In genomic region chr10:124686707-124687376, GRCh38 we compare ENCODE assay signal across 10 cellular contexts. TPM values are rescaled to one million over a fixed set of nuclear protein-coding genes. Genes with fewer than 3 reads are reported as not detected.
DNase-seq lines count a peak whose midpoint lies in the region; ATAC-seq and TF ChIP-seq lines count a peak whose summit lies in the region.
"Had no signal": no experiment of that assay in that cellular context is flagged by ENCODE, and none has a peak within 500 bp of the region (broad histone marks: within the 10 kb centered on the region; RNA-seq: fewer than 3 reads in every experiment).

No MANE protein-coding gene starts in this region.

- H3K36me3 ChIP-seq in duodenal mucosa (ENCODE audit: control insufficient read depth in 1 of 2, insufficient read depth in 2 of 2, low read length in 2 of 2) (peaks cover 11 to 40% of the 10 kb centered on the region in 2 donors), mucosa of rectum (ENCODE audit: control insufficient read depth in 2 of 2, insufficient read depth in 2 of 2, low read length in 2 of 2) (peaks cover 29 to 30% of the 10 kb centered on the region in 2 donors), tibial nerve (peaks cover 0 to 15% (median 0%) of the 10 kb centered on the region in 3 donors)

- no peak for TF ChIP-seq CTCF in tibial nerve (IDR thresholded peaks at IDR 0.05)

- H3K4me3 ChIP-seq in duodenal mucosa (ENCODE audit: low read depth in 1 of 2, low read length in 2 of 2) (no peak overlapping the region), mucosa of rectum (ENCODE audit: low read length in 2 of 2) (no peak overlapping the region), tibial nerve (no peak overlapping the region)

- peaks cover 35 to 38% of the 10 kb centered on the region in 2 donors for H3K4me1 ChIP-seq in duodenal mucosa (ENCODE audit: control insufficient read depth in 1 of 2, insufficient read depth in 2 of 2, low read length in 2 of 2)
- peaks cover 3 to 12% of the 10 kb centered on the region in 2 donors for H3K4me1 ChIP-seq in mucosa of rectum (ENCODE audit: control insufficient read depth in 2 of 2, insufficient read depth in 2 of 2, low read length in 2 of 2)
- peaks cover 0 to 90% (median 62%) of the 10 kb centered on the region in 4 donors for H3K4me1 ChIP-seq in tibial nerve

- TF ChIP-seq POLR2A in tibial nerve (IDR thresholded peaks at IDR 0.05): peak in 1 of 2 donors; percentile 25

- peak overlapping the region in 1 of 2 donors; percentile 10 for H3K9ac ChIP-seq in duodenal mucosa (ENCODE audit: low read depth in 1 of 2, low read length in 2 of 2)
- no peak overlapping the region for H3K9ac ChIP-seq in mucosa of rectum (ENCODE audit: low read depth in 1 of 2, low read length in 2 of 2)

- ATAC-seq in HG03095 (IDR thresholded peaks at IDR 0.05; ENCODE audit: unreplicated experiment) (no peak), GM21737 (IDR thresholded peaks at IDR 0.05; ENCODE audit: unreplicated experiment) (no peak)

- peak; percentile 74 to 93 for TF ChIP-seq EP300 in tibial nerve (IDR thresholded peaks at IDR 0.05)

- peak; percentile 29 to 58 for DNase-seq in NCI-H2081 (lab: John Stamatoyannopoulos, UW)
- no peak for DNase-seq in NCI-H2081 treated with DMSO at 0.1 percent for 48 hours (lab: John Stamatoyannopoulos, UW)
- DNase-seq in tibial nerve (ENCODE audit: low spot score in 2 of 2): peak; percentile 58 to 59
- no peak for DNase-seq in RKO (ENCODE audit: low spot score)
- DNase-seq: activated CD4-positive, CD25-positive, alpha-beta regulatory T cell; MM.1S had no signal

- H3K9me3 ChIP-seq in duodenal mucosa (ENCODE audit: control insufficient read depth in 1 of 2, low read length in 2 of 2): no peaks in the 10 kb centered on the region
- no peaks in the 10 kb centered on the region for H3K9me3 ChIP-seq in mucosa of rectum (ENCODE audit: control insufficient read depth in 2 of 2, low read length in 2 of 2)
- no peaks in the 10 kb centered on the region for H3K9me3 ChIP-seq in tibial nerve

- 30 to 47% methylated on average over 12 of the region's 12 CpGs for WGBS in tibial nerve, 2 donors

- H3K27me3 ChIP-seq in duodenal mucosa (ENCODE audit: control insufficient read depth in 1 of 2, insufficient read depth in 2 of 2, low read length in 2 of 2) (no peaks in the 10 kb centered on the region), mucosa of rectum (ENCODE audit: control insufficient read depth in 2 of 2, insufficient read depth in 2 of 2, low read length in 2 of 2) (no peaks in the 10 kb centered on the region), tibial nerve (no peaks in the 10 kb centered on the region)

- H3K27ac ChIP-seq in duodenal mucosa (ENCODE audit: low read depth, low read length) (peak overlapping the region; percentile 6), mucosa of rectum (ENCODE audit: low read depth in 2 of 2, low read length in 2 of 2) (peak overlapping the region; percentile 48 to 59), tibial nerve (peak overlapping the region; percentile 69 to 95 (median 92))

RNA-seq across cellular contexts. Expression of gene FAM53B, which starts 57.3 kb away (rescaled TPM):
- total RNA-seq in tibial nerve: 10 to 100 TPM; 60.8 to 84.8 (median 78.8) TPM

Comparison
In these comparisons a context has a peak if more than half of its experiments do, and no peak if none do; other contexts are left out.
1. DNase-seq: peak in NCI-H2081 (2 of 2) and tibial nerve (2 of 2); none in NCI-H2081 treated with DMSO at 0.1 percent for 48 hours (single experiment) and RKO (single experiment).
2. H3K27ac ChIP-seq: peak in every context shown above with its lines; median percentile 92 in tibial nerve; 54 in mucosa of rectum; 6 in duodenal mucosa.